30 cellular contexts compared by ENCODE assay signal in the genomic region with DNA sequence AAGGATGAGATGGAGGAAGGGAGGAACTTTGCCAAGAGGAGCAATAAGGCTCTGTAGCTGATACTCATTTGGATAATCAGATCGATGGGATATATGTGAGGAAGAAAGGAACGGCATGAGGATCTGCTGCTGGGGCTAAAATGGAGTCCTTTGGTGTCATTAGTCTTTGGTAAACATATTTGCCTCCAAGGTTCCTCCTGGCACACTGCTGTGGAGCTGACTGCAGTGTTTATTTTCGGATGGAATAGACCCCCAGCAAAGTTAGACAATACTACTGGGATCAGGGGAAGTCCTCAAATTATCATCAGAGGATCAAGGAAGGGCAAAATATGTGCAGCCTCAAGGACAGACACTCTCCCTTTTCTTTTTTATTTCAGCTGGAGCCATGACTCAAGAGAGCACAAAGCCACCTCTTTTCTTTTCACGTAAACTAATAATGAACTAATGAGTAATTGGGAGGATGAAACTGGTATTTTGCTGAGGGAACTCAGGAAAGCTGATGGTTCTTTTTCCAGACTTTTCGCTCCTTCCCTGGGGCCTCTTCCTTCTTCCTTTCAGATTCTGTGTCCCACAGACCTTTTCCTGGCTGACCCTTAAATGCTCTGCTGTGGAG. TPM values are rescaled to one million over a fixed set of nuclear protein-coding genes. Genes with fewer than 3 reads are reported as not detected.
A peak's percentile ranks its signal among the peaks of the same experiment; 100 is the strongest.
DNase-seq lines count a peak whose midpoint lies in the region; ATAC-seq and TF ChIP-seq lines count a peak whose summit lies in the region.
"Had no signal": no experiment of that assay in that cellular context is flagged by ENCODE, and none has a peak within 500 bp of the region (broad histone marks: within the 10 kb centered on the region; RNA-seq: fewer than 3 reads in every experiment).

No MANE protein-coding gene starts in this region.

- H3K27ac ChIP-seq in mammary epithelial cell (ENCODE audit: insufficient read depth, low read depth, low read length) = peak overlapping the region; percentile 40
- peak overlapping the region in 1 of 2 donors; percentile 29 for H3K27ac ChIP-seq in breast epithelium
- H3K27ac ChIP-seq in esophagus muscularis mucosa (replicated peaks in 1 of 4) = no peak overlapping the region
- H3K27ac ChIP-seq in tibial nerve = peak overlapping the region in 1 of 4 donors; percentile 30
- peak overlapping the region in 1 of 4 donors; percentile 41 for H3K27ac ChIP-seq in transverse colon
- H3K27ac ChIP-seq: dorsolateral prefrontal cortex, right lobe of liver, VCaP had no signal

- no peak overlapping the region for H3K9ac ChIP-seq in mammary epithelial cell (ENCODE audit: insufficient read depth, low read length)

- CTCF ChIA-PET in mammary epithelial cell (lab: Charles Lee; ENCODE audit: low non-redundant PET) = no interaction called here

- H3K9me3 ChIP-seq in mammary epithelial cell (replicated peaks; ENCODE audit: insufficient read depth, low read length) (no peaks in the 10 kb centered on the region), breast epithelium (no peaks in the 10 kb centered on the region), esophagus muscularis mucosa (no peaks in the 10 kb centered on the region), tibial nerve (no peaks in the 10 kb centered on the region), transverse colon (no peaks in the 10 kb centered on the region)
- H3K9me3 ChIP-seq: pancreas, right lobe of liver had no signal

- H4K20me1 ChIP-seq in mammary epithelial cell (ENCODE audit: insufficient read depth, low read length) = no peaks in the 10 kb centered on the region

- TF ChIP-seq POLR2A in breast epithelium (IDR thresholded peaks at IDR 0.05) (no peak), esophagus muscularis mucosa (IDR thresholded peaks at IDR 0.05; ENCODE audit: low read depth) (no peak), tibial nerve (IDR thresholded peaks at IDR 0.05) (no peak), transverse colon (IDR thresholded peaks at IDR 0.05) (no peak)

- no peak overlapping the region for H3K4me3 Mint-ChIP-seq in neural crest cell
- H3K4me3 Mint-ChIP-seq: natural killer cell; stimulated activated effector memory CD8-positive, alpha-beta T cell treated with anti-CD3 and anti-CD28 coated beads, Interleukin-12 subunit alpha, Interleukin-12 subunit beta, amount 100 ng/mL, for 72 hours had no signal

- H3K4me1 ChIP-seq in mammary epithelial cell (ENCODE audit: insufficient read depth, low read length) = peaks cover 20% of the 10 kb centered on the region
- no peaks in the 10 kb centered on the region for H3K4me1 ChIP-seq in breast epithelium
- peaks cover 13 to 34% (median 26%) of the 10 kb centered on the region in 4 donors for H3K4me1 ChIP-seq in esophagus muscularis mucosa
- H3K4me1 ChIP-seq in tibial nerve = peaks cover 0 to 31% (median 10%) of the 10 kb centered on the region in 4 donors
- H3K4me1 ChIP-seq in transverse colon = peaks cover 0 to 13% (median 5%) of the 10 kb centered on the region in 4 donors
- H3K4me1 ChIP-seq: pancreas, right lobe of liver had no signal

- 64% methylated on average over 5 of the region's 5 CpGs for WGBS in mammary epithelial cell (ENCODE audit: low coverage, missing lambda C conversion rate)
- WGBS in esophagus muscularis mucosa = 86% methylated on average over 5 of the region's 5 CpGs
- WGBS in tibial nerve, 2 donors = 68 to 73% methylated on average over 5 of the region's 5 CpGs
- 79 to 81% methylated on average over 5 of the region's 5 CpGs for WGBS in transverse colon (ENCODE audit: low coverage in 1 of 2), 2 donors

- H3K36me3 Mint-ChIP-seq in neural crest cell (ENCODE audit: low read depth) = no peaks in the 10 kb centered on the region
- H3K36me3 Mint-ChIP-seq: CD4-positive, alpha-beta memory T cell; natural killer cell; stimulated activated effector memory CD8-positive, alpha-beta T cell treated with anti-CD3 and anti-CD28 coated beads, Interleukin-12 subunit alpha, Interleukin-12 subunit beta, amount 100 ng/mL, for 72 hours had no signal

- dilution Hi-C loops in mammary epithelial cell (cut with HindIII; ENCODE audit: low sequenced_read_pairs) = no loop called here

- no peaks in the 10 kb centered on the region for H3K27me3 Mint-ChIP-seq in neural crest cell (ENCODE audit: low read depth)

- H3K36me3 ChIP-seq in mammary epithelial cell (ENCODE audit: insufficient read depth, low read length) = no peaks in the 10 kb centered on the region
- H3K36me3 ChIP-seq in breast epithelium = no peaks in the 10 kb centered on the region
- H3K36me3 ChIP-seq in esophagus muscularis mucosa = no peaks in the 10 kb centered on the region
- H3K36me3 ChIP-seq in tibial nerve = no peaks in the 10 kb centered on the region
- no peaks in the 10 kb centered on the region for H3K36me3 ChIP-seq in transverse colon
- H3K36me3 ChIP-seq: pancreas, right lobe of liver had no signal

- H3K27me3 ChIP-seq in mammary epithelial cell (ENCODE audit: insufficient read depth, low read length) = no peaks in the 10 kb centered on the region
- no peaks in the 10 kb centered on the region for H3K27me3 ChIP-seq in breast epithelium
- H3K27me3 ChIP-seq in esophagus muscularis mucosa = no peaks in the 10 kb centered on the region
- H3K27me3 ChIP-seq in tibial nerve = no peaks in the 10 kb centered on the region
- no peaks in the 10 kb centered on the region for H3K27me3 ChIP-seq in transverse colon
- H3K27me3 ChIP-seq: pancreas, right lobe of liver had no signal

- H3K4me2 ChIP-seq in mammary epithelial cell (ENCODE audit: insufficient read depth, low read depth, low read length) = no peak overlapping the region

- DNase-seq in mammary epithelial cell = peak; percentile 60
- DNase-seq in breast epithelium (ENCODE audit: low spot score in 2 of 2) = no peak
- peak; percentile 66 for DNase-seq in esophagus muscularis mucosa (ENCODE audit: extremely low spot score)
- no peak for DNase-seq in neural crest cell (ENCODE audit: low read depth, low spot score)
- no peak for DNase-seq in tibial nerve (ENCODE audit: low spot score in 2 of 2)
- no peak for DNase-seq in transverse colon
- no peak for DNase-seq in left colon
- DNase-seq: activated CD4-positive, alpha-beta T cell treated with anti-CD3 and anti-CD28 coated beads for 4 hours; activated effector memory CD4-positive, alpha-beta T cell treated with Interleukin-2 at 50 U/mL for 16 hours; CD4-positive, alpha-beta memory T cell; cerebellar nuclear complex; dorsolateral prefrontal cortex; EL; IMR-90; natural killer cell; NCI-H1048; NCI-H187; NCI-H2171; NCI-H510A treated with DMSO at 0.1 percent for 48 hours; pancreas; PC-3; right lobe of liver; stimulated activated CD4-positive, alpha-beta T cell treated with anti-CD3 and anti-CD28 coated beads, Interleukin-4, amount 100 ng/mL, for 24 hours; T-helper 9 cell had no signal

- H2AFZ ChIP-seq in mammary epithelial cell (ENCODE audit: low read depth, low read length) = peak overlapping the region; percentile 79

- BruUV-seq in mammary epithelial cell (replicated peaks; lab: Mats Ljungman, UMichigan) = no TSS peak

- peak overlapping the region; percentile 51 for H3K27ac Mint-ChIP-seq in neural crest cell (ENCODE audit: unreplicated experiment)
- H3K27ac Mint-ChIP-seq: CD4-positive, alpha-beta memory T cell; natural killer cell; stimulated activated effector memory CD8-positive, alpha-beta T cell treated with anti-CD3 and anti-CD28 coated beads, Interleukin-12 subunit alpha, Interleukin-12 subunit beta, amount 100 ng/mL, for 72 hours had no signal

- in situ Hi-C loops in mammary epithelial cell (cut with MboI; ENCODE audit: low sequenced_read_pairs in 2 of 2) = no loop called here
- in situ Hi-C loops in transverse colon (cut with MboI; ENCODE audit: low pct_ligation_motif_present in 1 of 4, low pct_unique_long_range_greater_than_20kb in 1 of 4, low sequenced_read_pairs in 3 of 4) = no loop called here

- intact Hi-C loops in mammary epithelial cell (cut with micrococcal nuclease) = loop anchor here (2.0 kb wide), 1 partner anchor 62 kb away; no protein-coding TSS in a partner anchor
- intact Hi-C loops in breast epithelium (cut with DNase I; ENCODE audit: low total_unique reads) = no loop called here
- intact Hi-C loops in esophagus muscularis mucosa (cut with DNase I) = no loop called here
- intact Hi-C loops in transverse colon (cut with DNase I; ENCODE audit: low total_unique reads) = no loop called here
- intact Hi-C loops in left colon (cut with DNase I, micrococcal nuclease) = no loop called here

- H3K79me2 ChIP-seq in mammary epithelial cell (ENCODE audit: insufficient read depth, low read length) = no peaks in the 10 kb centered on the region

- no peak for TF ChIP-seq CTCF in mammary epithelial cell (conservative IDR thresholded peaks at IDR 0.05 in 1 of 2, IDR thresholded peaks at IDR 0.05 in 1 of 2; ENCODE audit: extremely low read depth in 1 of 2, insufficient read depth in 1 of 2, low read depth in 1 of 2, low read length in 2 of 2)
- no peak for TF ChIP-seq CTCF in breast epithelium (IDR thresholded peaks at IDR 0.05)
- TF ChIP-seq CTCF in esophagus muscularis mucosa (IDR thresholded peaks at IDR 0.05) = no peak
- TF ChIP-seq CTCF in neural crest cell (conservative IDR thresholded peaks at IDR 0.05) = no peak
- no peak for TF ChIP-seq CTCF in tibial nerve (IDR thresholded peaks at IDR 0.05)
- TF ChIP-seq CTCF in transverse colon (IDR thresholded peaks at IDR 0.05) = no peak

- ATAC-seq in HG03457 (IDR thresholded peaks at IDR 0.05; ENCODE audit: unreplicated experiment) = no peak
- no peak for ATAC-seq in left colon
- ATAC-seq: GM12878; natural killer cell; PC-3; right lobe of liver; Right ventricle myocardium inferior; stimulated activated effector memory CD8-positive, alpha-beta T cell treated with anti-CD3 and anti-CD28 coated beads, Interleukin-12 subunit alpha, Interleukin-12 subunit beta, amount 100 ng/mL, for 72 hours had no signal

- H3K4me1 Mint-ChIP-seq in neural crest cell = peaks cover 12% of the 10 kb centered on the region
- H3K4me1 Mint-ChIP-seq: CD4-positive, alpha-beta memory T cell; natural killer cell; stimulated activated effector memory CD8-positive, alpha-beta T cell treated with anti-CD3 and anti-CD28 coated beads, Interleukin-12 subunit alpha, Interleukin-12 subunit beta, amount 100 ng/mL, for 72 hours had no signal

- no peaks in the 10 kb centered on the region for H3K9me3 Mint-ChIP-seq in neural crest cell
- H3K9me3 Mint-ChIP-seq: natural killer cell; stimulated activated effector memory CD8-positive, alpha-beta T cell treated with anti-CD3 and anti-CD28 coated beads, Interleukin-12 subunit alpha, Interleukin-12 subunit beta, amount 100 ng/mL, for 72 hours had no signal

- H3K4me3 ChIP-seq in mammary epithelial cell (replicated peaks in 1 of 3; ENCODE audit: insufficient read depth in 1 of 3, low read depth in 2 of 3, low read length in 3 of 3) = no peak overlapping the region
- no peak overlapping the region for H3K4me3 ChIP-seq in breast epithelium
- no peak overlapping the region for H3K4me3 ChIP-seq in esophagus muscularis mucosa
- H3K4me3 ChIP-seq in tibial nerve = no peak overlapping the region
- H3K4me3 ChIP-seq in transverse colon = no peak overlapping the region
- H3K4me3 ChIP-seq: dorsolateral prefrontal cortex, GM12878, pancreas, right lobe of liver had no signal

- TF ChIP-seq EP300 in esophagus muscularis mucosa (IDR thresholded peaks at IDR 0.05) = no peak
- no peak for TF ChIP-seq EP300 in tibial nerve (IDR thresholded peaks at IDR 0.05)
- no peak for TF ChIP-seq EP300 in transverse colon (IDR thresholded peaks at IDR 0.05; ENCODE audit: low read depth)

RNA-seq across cellular contexts. Expression of gene LRMDA, which starts 33.2 kb away (rescaled TPM):
- total RNA-seq in mammary epithelial cell (under 1 TPM in 1 of 2 donors, not detected in 1; 0.67 TPM), breast epithelium (10 to 100 TPM in 2 of 3 donors, 1 to 10 TPM in 1; 8.3 to 17.1 (median 11.1) TPM), esophagus muscularis mucosa (10 to 100 TPM; 14.3 to 34.9 (median 26.5) TPM), neural crest cell (0.98 and 3.1 TPM in 2 replicates), tibial nerve (10 to 100 TPM in 3 of 4 donors, 1 to 10 TPM in 1; 9.8 to 18.6 (median 15.8) TPM), transverse colon (1 to 10 TPM; 2.2 to 7.8 (median 4.5) TPM), left colon (10 to 100 TPM in 1 of 2 donors, 1 to 10 TPM in 1; 8.1 to 10.6 TPM)
- polyA plus RNA-seq in mammary epithelial cell = 0.37 TPM
- polyA minus RNA-seq in mammary epithelial cell = not detected
- total RNA-seq: A172; CD4-positive, alpha-beta memory T cell; IMR-90 had no signal
- polyA plus RNA-seq: CD4-positive, alpha-beta memory T cell had no signal

Comparison
In these comparisons a context has a peak if more than half of its experiments do, and no peak if none do; other contexts are left out.
1. DNase-seq: peak in mammary epithelial cell (single experiment) and esophagus muscularis mucosa (single experiment); none in breast epithelium (0 of 2), neural crest cell (single experiment), tibial nerve (0 of 2), transverse colon (single experiment) and left colon (0 of 2).